Comparison of ENCODE assay signal across 8 cellular contexts in the genomic region with DNA sequence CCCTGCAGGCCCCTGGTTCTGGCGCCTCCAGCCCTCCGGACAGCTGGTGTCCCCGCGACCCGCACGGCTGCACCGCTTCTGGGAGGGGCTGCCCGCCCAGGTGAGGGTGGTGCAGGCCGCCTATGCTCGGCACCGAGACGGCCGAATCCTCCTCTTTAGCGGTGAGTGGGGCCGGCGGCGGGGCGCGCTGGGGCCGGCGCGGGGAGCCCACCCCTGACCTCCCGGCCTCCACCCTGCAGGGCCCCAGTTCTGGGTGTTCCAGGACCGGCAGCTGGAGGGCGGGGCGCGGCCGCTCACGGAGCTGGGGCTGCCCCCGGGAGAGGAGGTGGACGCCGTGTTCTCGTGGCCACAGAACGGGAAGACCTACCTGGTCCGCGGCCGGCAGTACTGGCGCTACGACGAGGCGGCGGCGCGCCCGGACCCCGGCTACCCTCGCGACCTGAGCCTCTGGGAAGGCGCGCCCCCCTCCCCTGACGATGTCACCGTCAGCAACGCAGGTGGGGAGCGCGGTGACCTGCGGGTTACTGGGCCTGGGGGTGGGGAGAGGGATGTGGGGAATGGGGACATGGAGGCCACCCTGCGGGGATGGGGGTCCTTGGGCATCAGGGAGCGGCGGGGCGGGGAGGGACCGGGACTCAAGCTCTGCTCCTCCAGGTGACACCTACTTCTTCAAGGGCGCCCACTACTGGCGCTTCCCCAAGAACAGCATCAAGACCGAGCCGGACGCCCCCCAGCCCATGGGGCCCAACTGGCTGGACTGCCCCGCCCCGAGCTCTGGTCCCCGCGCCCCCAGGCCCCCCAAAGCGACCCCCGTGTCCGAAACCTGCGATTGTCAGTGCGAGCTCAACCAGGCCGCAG. TPM values are rescaled to one million over a fixed set of nuclear protein-coding genes. Genes with fewer than 3 reads are reported as not detected.
A peak's percentile ranks its signal among the peaks of the same experiment; 100 is the strongest.
DNase-seq lines count a peak whose midpoint lies in the region; ATAC-seq and TF ChIP-seq lines count a peak whose summit lies in the region.

No MANE protein-coding gene starts in this region.

- DNase-seq in MG63 = no peak
- no peak for DNase-seq in activated T-helper 2 cell treated with anti-CD3 and anti-CD28 coated beads, Interferon-gamma antibody, Interleukin-2, Interleukin-4, amounts not matched to agents 10 μg/mL and 5 μg/mL and 100 μg/mL, durations not matched to agents 14 hours and 24 hours and 36 hours (ENCODE audit: low spot score)
- DNase-seq in globus pallidus (ENCODE audit: low spot score) = peak; percentile 22
- no peak for DNase-seq in DMS79 treated with DMSO at 0.1 percent for 48 hours (lab: John Stamatoyannopoulos, UW)
- no peak for DNase-seq in T1000 (lab: John Stamatoyannopoulos, UW)

- peak; percentile 17 for ATAC-seq in GM19351 (IDR thresholded peaks at IDR 0.05; ENCODE audit: unreplicated experiment)

- peak overlapping the region; percentile 94 for H3K9ac ChIP-seq in BLaER1

- peaks cover 40% of the 10 kb centered on the region for H3K36me3 Mint-ChIP-seq in activated T-helper 2 cell treated with anti-CD3 and anti-CD28 coated beads, Interferon-gamma antibody, Interleukin-2, Interleukin-4, amounts not matched to agents 10 μg/mL and 5 μg/mL and 100 μg/mL, durations not matched to agents 14 hours and 24 hours and 36 hours (ENCODE audit: low read depth)

- H3K27me3 ChIP-seq in BLaER1 (no peaks in the 10 kb centered on the region), MG63 (no peaks in the 10 kb centered on the region), neutrophil (no peaks in the 10 kb centered on the region)

- H3K9me3 ChIP-seq in BLaER1 = no peaks in the 10 kb centered on the region
- H3K9me3 ChIP-seq in MG63 = no peaks in the 10 kb centered on the region
- H3K9me3 ChIP-seq in neutrophil = no peaks in the 10 kb centered on the region

- peak overlapping the region; percentile 80 for H3K27ac Mint-ChIP-seq in activated T-helper 2 cell treated with anti-CD3 and anti-CD28 coated beads, Interferon-gamma antibody, Interleukin-2, Interleukin-4, amounts not matched to agents 10 μg/mL and 5 μg/mL and 100 μg/mL, durations not matched to agents 14 hours and 24 hours and 36 hours

- peak overlapping the region; percentile 94 for H3K27ac ChIP-seq in BLaER1
- H3K27ac ChIP-seq in neutrophil = peak overlapping the region; percentile 94

- H3K9me3 Mint-ChIP-seq in activated T-helper 2 cell treated with anti-CD3 and anti-CD28 coated beads, Interferon-gamma antibody, Interleukin-2, Interleukin-4, amounts not matched to agents 10 μg/mL and 5 μg/mL and 100 μg/mL, durations not matched to agents 14 hours and 24 hours and 36 hours = no peaks in the 10 kb centered on the region

- peak overlapping the region; percentile 99 for H3K4me2 ChIP-seq in BLaER1

- no peak for TF ChIP-seq CTCF in neutrophil (IDR thresholded peaks at IDR 0.05)

- no peaks in the 10 kb centered on the region for H3K27me3 Mint-ChIP-seq in activated T-helper 2 cell treated with anti-CD3 and anti-CD28 coated beads, Interferon-gamma antibody, Interleukin-2, Interleukin-4, amounts not matched to agents 10 μg/mL and 5 μg/mL and 100 μg/mL, durations not matched to agents 14 hours and 24 hours and 36 hours (ENCODE audit: low read depth)

- H4K20me1 ChIP-seq in BLaER1 = peaks cover 29% of the 10 kb centered on the region; the same call in 1 of the 2 replicates

- H3K4me3 ChIP-seq in BLaER1 (peak overlapping the region; percentile 87), MG63 (peak overlapping the region; percentile 98), neutrophil (ENCODE audit: low read depth in 1 of 2, low read length in 1 of 2) (peak overlapping the region; percentile 98 to 99)

- H3K4me3 Mint-ChIP-seq in activated T-helper 2 cell treated with anti-CD3 and anti-CD28 coated beads, Interferon-gamma antibody, Interleukin-2, Interleukin-4, amounts not matched to agents 10 μg/mL and 5 μg/mL and 100 μg/mL, durations not matched to agents 14 hours and 24 hours and 36 hours (ENCODE audit: low read depth) = peak overlapping the region; percentile 86

- peaks cover 61% of the 10 kb centered on the region for H3K4me1 Mint-ChIP-seq in activated T-helper 2 cell treated with anti-CD3 and anti-CD28 coated beads, Interferon-gamma antibody, Interleukin-2, Interleukin-4, amounts not matched to agents 10 μg/mL and 5 μg/mL and 100 μg/mL, durations not matched to agents 14 hours and 24 hours and 36 hours (ENCODE audit: low read depth)

- peaks cover 62% of the 10 kb centered on the region for H3K4me1 ChIP-seq in BLaER1
- H3K4me1 ChIP-seq in neutrophil (ENCODE audit: control insufficient read depth in 1 of 2, insufficient read depth in 1 of 2, low read depth in 1 of 2, low read length in 1 of 2) = peaks cover 91 to 99% of the 10 kb centered on the region in 2 experiments

- intact Hi-C loops in activated T-helper 2 cell treated with anti-CD3 and anti-CD28 coated beads, Interferon-gamma antibody, Interleukin-2, Interleukin-4, amounts not matched to agents 10 μg/mL and 5 μg/mL and 100 μg/mL, durations not matched to agents 14 hours and 24 hours and 36 hours (cut with micrococcal nuclease) = loop anchor here (1.0 to 10.0 kb wide), 5 partner anchors 16 to 446 kb away; partner anchors contain the start of gene CLUAP1

- H3K36me3 ChIP-seq in BLaER1 (peaks cover 9% of the 10 kb centered on the region), MG63 (no peaks in the 10 kb centered on the region; the same call in 1 of the 2 replicates), neutrophil (peaks cover 61% of the 10 kb centered on the region)

RNA-seq across cellular contexts. Expression of gene IL32, which starts 7.0 kb away (rescaled TPM):
- 4.4 and 11.5 TPM in 2 replicates for total RNA-seq in MG63 (2014; rRNA removed; shearing (Covaris generic); ENCODE audit: low replicate concordance)
- total RNA-seq in activated T-helper 2 cell treated with anti-CD3 and anti-CD28 coated beads, Interferon-gamma antibody, Interleukin-2, Interleukin-4, amounts not matched to agents 10 μg/mL and 5 μg/mL and 100 μg/mL, durations not matched to agents 14 hours and 24 hours and 36 hours = 773 and 798 TPM in 2 replicates

RNA-seq across cellular contexts. Expression of gene MMP25, which starts 12.0 kb away (rescaled TPM):
- total RNA-seq in MG63 (2014; rRNA removed; shearing (Covaris generic); ENCODE audit: low replicate concordance) = not detected in 2 replicates
- total RNA-seq in activated T-helper 2 cell treated with anti-CD3 and anti-CD28 coated beads, Interferon-gamma antibody, Interleukin-2, Interleukin-4, amounts not matched to agents 10 μg/mL and 5 μg/mL and 100 μg/mL, durations not matched to agents 14 hours and 24 hours and 36 hours = 7.7 TPM in 2 replicates

RNA-seq across cellular contexts. Expression of gene BICDL2, which starts 21.7 kb away (rescaled TPM):
- total RNA-seq in MG63 (2014; rRNA removed; shearing (Covaris generic); ENCODE audit: low replicate concordance) = not detected in 2 replicates
- total RNA-seq in activated T-helper 2 cell treated with anti-CD3 and anti-CD28 coated beads, Interferon-gamma antibody, Interleukin-2, Interleukin-4, amounts not matched to agents 10 μg/mL and 5 μg/mL and 100 μg/mL, durations not matched to agents 14 hours and 24 hours and 36 hours = 0.71 and 0.84 TPM in 2 replicates

RNA-seq across cellular contexts. Expression of gene THOC6, which starts 34.6 kb away (rescaled TPM):
- 63.2 and 118 TPM in 2 replicates for total RNA-seq in MG63 (2014; rRNA removed; shearing (Covaris generic); ENCODE audit: low replicate concordance)
- 59.0 and 59.1 TPM in 2 replicates for total RNA-seq in activated T-helper 2 cell treated with anti-CD3 and anti-CD28 coated beads, Interferon-gamma antibody, Interleukin-2, Interleukin-4, amounts not matched to agents 10 μg/mL and 5 μg/mL and 100 μg/mL, durations not matched to agents 14 hours and 24 hours and 36 hours

RNA-seq across cellular contexts. Expression of gene HCFC1R1, which starts 34.7 kb away (rescaled TPM):
- 2.9 and 60.7 TPM in 2 replicates for total RNA-seq in MG63 (2014; rRNA removed; shearing (Covaris generic); ENCODE audit: low replicate concordance)
- 29.9 and 30.3 TPM in 2 replicates for total RNA-seq in activated T-helper 2 cell treated with anti-CD3 and anti-CD28 coated beads, Interferon-gamma antibody, Interleukin-2, Interleukin-4, amounts not matched to agents 10 μg/mL and 5 μg/mL and 100 μg/mL, durations not matched to agents 14 hours and 24 hours and 36 hours

Comparison
In these comparisons a context has a peak if more than half of its experiments do, and no peak if none do; other contexts are left out.
1. RNA of gene IL32, which starts 7.0 kb away (total RNA-seq): 773 to 798 TPM in activated T-helper 2 cell treated with anti-CD3 and anti-CD28 coated beads, Interferon-gamma antibody, Interleukin-2, Interleukin-4, amounts not matched to agents 10 μg/mL and 5 μg/mL and 100 μg/mL, durations not matched to agents 14 hours and 24 hours and 36 hours; 4.4 to 11.5 TPM in MG63; every median in the first group is over 10 times any median in the second.
2. Peak in every context shown above with its lines, with median percentiles within 50 percentile points of each other: H3K4me3 ChIP-seq.